Comparison of ENCODE assay signal across 1 cellular context in the genomic region with DNA sequence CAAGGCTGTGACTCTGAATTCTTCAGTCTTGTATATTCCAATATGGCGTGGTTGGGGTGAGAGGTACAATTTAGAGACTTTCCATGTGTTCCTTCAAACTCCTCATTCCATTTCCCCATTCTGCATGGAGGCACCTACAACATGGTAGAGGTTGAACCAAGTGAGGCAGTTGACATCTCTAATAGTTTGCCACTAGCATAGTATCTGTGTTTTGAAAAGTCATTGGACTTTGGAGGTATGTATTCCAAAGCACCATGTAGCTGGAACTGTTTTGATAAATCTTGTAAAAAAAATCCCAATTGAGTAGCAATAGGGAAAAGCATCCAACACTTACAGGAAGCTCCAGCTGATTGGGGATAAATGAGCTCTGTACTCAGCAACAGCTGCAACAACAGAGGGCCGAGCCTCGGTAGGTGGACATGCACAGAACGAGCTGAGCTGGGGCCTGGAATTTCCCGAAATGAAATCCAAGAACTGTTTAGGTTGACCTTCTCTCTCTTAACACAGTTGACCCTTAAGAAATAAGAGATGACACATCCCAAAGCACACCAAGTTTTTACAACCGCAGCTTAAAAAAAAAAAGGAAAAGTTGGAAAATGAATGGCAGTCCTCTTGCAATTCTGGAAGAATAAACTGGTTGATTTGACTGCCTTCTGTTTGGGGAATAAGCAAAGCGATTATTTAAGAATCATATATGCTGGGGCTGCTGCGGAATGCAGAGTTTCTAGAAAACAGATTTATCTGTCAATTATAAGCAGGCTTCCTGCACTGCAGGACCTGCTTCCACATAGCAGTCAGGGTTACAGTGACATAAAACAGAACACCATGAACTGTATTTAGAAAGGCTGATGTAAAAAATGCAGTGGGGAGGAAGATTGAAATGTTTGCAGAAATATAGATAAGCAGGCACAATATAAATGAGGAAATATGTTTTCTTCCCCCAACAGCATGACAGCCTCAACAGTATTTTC.
TF ChIP-seq lines count a peak whose summit lies in the region.

No MANE protein-coding gene starts in this region.

TF ChIP-seq in SK-N-SH, 30 proteins besides CTCF, POLR2A, EP300 and RAD21 (continued from another document):
- TF ChIP-seq, protein P1, sequence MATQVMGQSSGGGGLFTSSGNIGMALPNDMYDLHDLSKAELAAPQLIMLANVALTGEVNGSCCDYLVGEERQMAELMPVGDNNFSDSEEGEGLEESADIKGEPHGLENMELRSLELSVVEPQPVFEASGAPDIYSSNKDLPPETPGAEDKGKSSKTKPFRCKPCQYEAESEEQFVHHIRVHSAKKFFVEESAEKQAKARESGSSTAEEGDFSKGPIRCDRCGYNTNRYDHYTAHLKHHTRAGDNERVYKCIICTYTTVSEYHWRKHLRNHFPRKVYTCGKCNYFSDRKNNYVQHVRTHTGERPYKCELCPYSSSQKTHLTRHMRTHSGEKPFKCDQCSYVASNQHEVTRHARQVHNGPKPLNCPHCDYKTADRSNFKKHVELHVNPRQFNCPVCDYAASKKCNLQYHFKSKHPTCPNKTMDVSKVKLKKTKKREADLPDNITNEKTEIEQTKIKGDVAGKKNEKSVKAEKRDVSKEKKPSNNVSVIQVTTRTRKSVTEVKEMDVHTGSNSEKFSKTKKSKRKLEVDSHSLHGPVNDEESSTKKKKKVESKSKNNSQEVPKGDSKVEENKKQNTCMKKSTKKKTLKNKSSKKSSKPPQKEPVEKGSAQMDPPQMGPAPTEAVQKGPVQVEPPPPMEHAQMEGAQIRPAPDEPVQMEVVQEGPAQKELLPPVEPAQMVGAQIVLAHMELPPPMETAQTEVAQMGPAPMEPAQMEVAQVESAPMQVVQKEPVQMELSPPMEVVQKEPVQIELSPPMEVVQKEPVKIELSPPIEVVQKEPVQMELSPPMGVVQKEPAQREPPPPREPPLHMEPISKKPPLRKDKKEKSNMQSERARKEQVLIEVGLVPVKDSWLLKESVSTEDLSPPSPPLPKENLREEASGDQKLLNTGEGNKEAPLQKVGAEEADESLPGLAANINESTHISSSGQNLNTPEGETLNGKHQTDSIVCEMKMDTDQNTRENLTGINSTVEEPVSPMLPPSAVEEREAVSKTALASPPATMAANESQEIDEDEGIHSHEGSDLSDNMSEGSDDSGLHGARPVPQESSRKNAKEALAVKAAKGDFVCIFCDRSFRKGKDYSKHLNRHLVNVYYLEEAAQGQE (IDR thresholded peaks at IDR 0.05; ENCODE audit: low read depth, low read length) = 0 out of 2 replicates have a peak, but pooled peaks have one; percentile 18
- TF ChIP-seq, protein P2, sequence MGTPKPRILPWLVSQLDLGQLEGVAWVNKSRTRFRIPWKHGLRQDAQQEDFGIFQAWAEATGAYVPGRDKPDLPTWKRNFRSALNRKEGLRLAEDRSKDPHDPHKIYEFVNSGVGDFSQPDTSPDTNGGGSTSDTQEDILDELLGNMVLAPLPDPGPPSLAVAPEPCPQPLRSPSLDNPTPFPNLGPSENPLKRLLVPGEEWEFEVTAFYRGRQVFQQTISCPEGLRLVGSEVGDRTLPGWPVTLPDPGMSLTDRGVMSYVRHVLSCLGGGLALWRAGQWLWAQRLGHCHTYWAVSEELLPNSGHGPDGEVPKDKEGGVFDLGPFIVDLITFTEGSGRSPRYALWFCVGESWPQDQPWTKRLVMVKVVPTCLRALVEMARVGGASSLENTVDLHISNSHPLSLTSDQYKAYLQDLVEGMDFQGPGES (IDR thresholded peaks at IDR 0.05; ENCODE audit: low read depth, low read length) = no peak
- TF ChIP-seq RCOR1 (IDR thresholded peaks at IDR 0.05; ENCODE audit: low read length) (peak; percentile 100), MEF2A (IDR thresholded peaks at IDR 0.05; ENCODE audit: borderline replicate concordance, low read depth) (peak; percentile 74; the same call in 1 of the 2 replicates), GATA2 (CRISPR knock-in tag; IDR thresholded peaks at IDR 0.05) (peak; percentile 88), FOXM1 (IDR thresholded peaks at IDR 0.05; ENCODE audit: low read depth) (peak; percentile 83), TEAD4 (IDR thresholded peaks at IDR 0.05; ENCODE audit: borderline replicate concordance, insufficient read depth) (peak; percentile 78), POLR2AphosphoS5 (IDR thresholded peaks at IDR 0.05; ENCODE audit: low read depth, low read length) (peak; percentile 56; the same call in 1 of the 2 replicates), ELF1 (IDR thresholded peaks at IDR 0.05) (0 out of 2 replicates have a peak, but pooled peaks have one; percentile 5), SMC3 (IDR thresholded peaks at IDR 0.05; ENCODE audit: low read depth, low read length) (no peak)
- TF ChIP-seq, protein P3, sequence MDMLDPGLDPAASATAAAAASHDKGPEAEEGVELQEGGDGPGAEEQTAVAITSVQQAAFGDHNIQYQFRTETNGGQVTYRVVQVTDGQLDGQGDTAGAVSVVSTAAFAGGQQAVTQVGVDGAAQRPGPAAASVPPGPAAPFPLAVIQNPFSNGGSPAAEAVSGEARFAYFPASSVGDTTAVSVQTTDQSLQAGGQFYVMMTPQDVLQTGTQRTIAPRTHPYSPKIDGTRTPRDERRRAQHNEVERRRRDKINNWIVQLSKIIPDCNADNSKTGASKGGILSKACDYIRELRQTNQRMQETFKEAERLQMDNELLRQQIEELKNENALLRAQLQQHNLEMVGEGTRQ (IDR thresholded peaks at IDR 0.05; ENCODE audit: borderline replicate concordance, low read depth, low read length) = no peak
- TF ChIP-seq, protein P4, sequence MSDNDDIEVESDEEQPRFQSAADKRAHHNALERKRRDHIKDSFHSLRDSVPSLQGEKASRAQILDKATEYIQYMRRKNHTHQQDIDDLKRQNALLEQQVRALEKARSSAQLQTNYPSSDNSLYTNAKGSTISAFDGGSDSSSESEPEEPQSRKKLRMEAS (IDR thresholded peaks at IDR 0.05; ENCODE audit: low read depth) = peak; percentile 18; the same call in 1 of the 2 replicates
